Comparison of ENCODE assay signal across 17 cellular contexts in the genomic region with DNA sequence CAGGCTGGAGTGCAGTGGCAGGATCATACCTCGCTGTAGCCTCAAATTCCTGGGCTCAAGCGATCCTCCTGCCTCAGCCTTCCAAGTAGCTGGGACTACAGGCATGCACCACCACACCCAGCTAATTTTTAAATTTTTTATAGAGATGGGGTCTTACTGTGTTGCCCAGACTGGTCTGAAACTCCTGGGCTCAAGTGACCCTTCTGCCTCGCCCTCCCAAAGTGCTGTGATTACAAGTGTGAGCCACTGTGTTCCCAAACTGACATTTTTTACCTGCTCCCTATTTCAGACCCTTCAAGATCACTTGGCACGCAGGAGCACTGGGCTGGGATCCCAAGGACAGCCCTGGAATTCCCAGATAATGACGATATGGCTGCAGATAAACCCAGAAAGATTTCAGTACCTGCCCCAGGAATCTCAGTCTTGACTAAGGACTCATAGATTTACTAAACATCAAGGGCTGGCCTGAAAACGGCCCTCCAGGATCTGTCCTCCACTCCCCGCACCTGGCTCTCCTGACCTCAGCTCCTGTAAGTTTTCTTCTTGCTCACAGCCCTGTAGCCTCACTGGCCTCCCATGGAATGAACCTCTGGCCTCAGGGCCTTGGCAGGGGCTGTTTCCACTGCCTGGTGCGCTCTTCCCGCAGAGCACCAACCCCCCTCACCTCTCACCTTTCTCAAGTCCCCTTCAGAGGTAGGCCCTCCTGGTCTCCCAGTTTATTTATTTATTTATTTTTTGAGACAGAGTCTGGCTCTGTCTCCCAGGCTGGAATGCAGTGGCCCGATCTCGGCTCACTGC.
"Had no signal": no experiment of that assay in that cellular context is flagged by ENCODE, and none has a peak within 500 bp of the region (broad histone marks: within the 10 kb centered on the region; RNA-seq: fewer than 3 reads in every experiment).

No MANE protein-coding gene starts in this region.

- H3K36me3 Mint-ChIP-seq: activated naive CD8-positive, alpha-beta T cell; brain had no signal

- H3K27me3 Mint-ChIP-seq: activated CD4-positive, alpha-beta T cell treated with anti-CD3 and anti-CD28 coated beads, Interleukin-2, amount 10 ng/mL, durations not matched to agents 7 days and 5 days; activated naive CD8-positive, alpha-beta T cell; central memory CD8-positive, alpha-beta T cell; stimulated activated naive CD8-positive, alpha-beta T cell treated with anti-CD3 and anti-CD28 coated beads, Interleukin-15, amount 100 ng/mL, for 72 hours had no signal

- H3K4me3 Mint-ChIP-seq: activated CD4-positive, alpha-beta T cell treated with anti-CD3 and anti-CD28 coated beads, Interleukin-2, amount 10 ng/mL, durations not matched to agents 7 days and 5 days; activated naive CD8-positive, alpha-beta T cell; central memory CD8-positive, alpha-beta T cell; stimulated activated naive CD8-positive, alpha-beta T cell treated with anti-CD3 and anti-CD28 coated beads, Interleukin-15, amount 100 ng/mL, for 72 hours; T-helper 1 cell treated with Interleukin-12 subunit alpha and Interleukin-12 subunit beta and Interleukin-4 antibody, amounts not matched to agents 30 μg/mL and 1 μg/mL, for 36 hours had no signal

- DNase-seq: activated CD4-positive, alpha-beta T cell treated with anti-CD3 and anti-CD28 coated beads, Interleukin-2, amount 10 ng/mL, durations not matched to agents 7 days and 5 days; activated CD4-positive, CD25-positive, alpha-beta regulatory T cell; activated CD8-positive, alpha-beta memory T cell treated with anti-CD3 and anti-CD28 coated beads for 24 hours; activated gamma-delta T cell treated with Interleukin-2 at 50 U/mL for 16 hours; amygdala; esophagus squamous epithelium; hypothalamus; kidney glomerular epithelial cell; left ventricle myocardium superior; mesenchymal stem cell; stimulated activated CD4-positive, alpha-beta T cell treated with anti-CD3 and anti-CD28 coated beads, Interleukin-1b, Interleukin-23, amount 100 ng/mL, for 48 hours; stimulated activated naive CD8-positive, alpha-beta T cell treated with anti-CD3 and anti-CD28 coated beads, Interleukin-15, amount 100 ng/mL, for 72 hours had no signal

- H3K27ac Mint-ChIP-seq: activated CD4-positive, alpha-beta T cell treated with anti-CD3 and anti-CD28 coated beads, Interleukin-2, amount 10 ng/mL, durations not matched to agents 7 days and 5 days; activated naive CD8-positive, alpha-beta T cell; T-helper 1 cell treated with Interleukin-12 subunit alpha and Interleukin-12 subunit beta and Interleukin-4 antibody, amounts not matched to agents 30 μg/mL and 1 μg/mL, for 36 hours had no signal

- H3K9me3 Mint-ChIP-seq: activated CD4-positive, alpha-beta T cell treated with anti-CD3 and anti-CD28 coated beads, Interleukin-2, amount 10 ng/mL, durations not matched to agents 7 days and 5 days; brain; central memory CD8-positive, alpha-beta T cell; stimulated activated naive CD8-positive, alpha-beta T cell treated with anti-CD3 and anti-CD28 coated beads, Interleukin-15, amount 100 ng/mL, for 72 hours; T-helper 1 cell treated with Interleukin-12 subunit alpha and Interleukin-12 subunit beta and Interleukin-4 antibody, amounts not matched to agents 30 μg/mL and 1 μg/mL, for 36 hours had no signal

- H3K36me3 ChIP-seq: esophagus squamous epithelium had no signal

- H3K4me3 ChIP-seq: coronary artery, esophagus squamous epithelium had no signal

- H3K27ac ChIP-seq: coronary artery, esophagus squamous epithelium had no signal

- H3K9me3 ChIP-seq: esophagus squamous epithelium had no signal

- H3K27me3 ChIP-seq: esophagus squamous epithelium had no signal

- ATAC-seq: left ventricle myocardium superior; stimulated activated naive CD8-positive, alpha-beta T cell treated with anti-CD3 and anti-CD28 coated beads, Interleukin-15, amount 100 ng/mL, for 72 hours had no signal
